19 cellular contexts compared by ENCODE assay signal in the genomic region with DNA sequence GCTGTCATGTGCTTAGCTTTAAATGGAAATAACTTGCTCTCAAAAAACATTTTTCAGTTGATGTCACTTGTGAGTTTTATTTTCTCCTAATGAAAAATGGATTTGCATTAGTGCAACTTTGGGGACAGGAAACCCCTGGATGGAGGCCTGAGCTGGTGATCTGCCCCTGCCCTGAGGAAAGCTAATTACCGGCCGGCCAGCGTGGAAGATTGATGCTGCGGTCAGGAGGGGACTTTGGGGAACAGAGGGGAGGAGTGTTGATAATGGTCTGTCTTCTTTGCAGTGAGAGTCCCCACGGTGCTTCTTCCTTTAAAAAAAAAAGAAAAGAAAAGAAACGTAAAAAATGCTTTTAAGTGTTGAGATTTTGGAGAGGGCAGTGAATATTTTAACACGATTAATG.
A peak's percentile ranks its signal among the peaks of the same experiment; 100 is the strongest.
DNase-seq lines count a peak whose midpoint lies in the region; ATAC-seq and TF ChIP-seq lines count a peak whose summit lies in the region.
"Had no signal": no experiment of that assay in that cellular context is flagged by ENCODE, and none has a peak within 500 bp of the region (broad histone marks: within the 10 kb centered on the region; RNA-seq: fewer than 3 reads in every experiment).

No MANE protein-coding gene starts in this region.

- peaks cover 37 to 60% of the 10 kb centered on the region in 2 donors for H3K4me1 ChIP-seq in ascending aorta
- peaks cover 20 to 97% (median 38%) of the 10 kb centered on the region in 3 donors for H3K4me1 ChIP-seq in gastroesophageal sphincter
- H3K4me1 ChIP-seq in neural progenitor cell = peaks cover 10% of the 10 kb centered on the region
- peaks cover 43% of the 10 kb centered on the region for H3K4me1 ChIP-seq in testis

- no peaks in the 10 kb centered on the region for H3K36me3 Mint-ChIP-seq in neural progenitor cell
- H3K36me3 Mint-ChIP-seq in osteocyte (ENCODE audit: unreplicated experiment) = no peaks in the 10 kb centered on the region

- H3K4me3 ChIP-seq in ascending aorta (no peak overlapping the region), gastroesophageal sphincter (no peak overlapping the region), neural progenitor cell (no peak overlapping the region), testis (no peak overlapping the region)

- no peaks in the 10 kb centered on the region for H3K9me3 ChIP-seq in ascending aorta
- H3K9me3 ChIP-seq in gastroesophageal sphincter = no peaks in the 10 kb centered on the region
- no peaks in the 10 kb centered on the region for H3K9me3 ChIP-seq in neural progenitor cell (ENCODE audit: low read depth)
- H3K9me3 ChIP-seq in testis = no peaks in the 10 kb centered on the region
- H3K9me3 ChIP-seq: SK-N-SH had no signal

- no peaks in the 10 kb centered on the region for H3K36me3 ChIP-seq in ascending aorta
- H3K36me3 ChIP-seq in gastroesophageal sphincter = no peaks in the 10 kb centered on the region
- no peaks in the 10 kb centered on the region for H3K36me3 ChIP-seq in neural progenitor cell
- H3K36me3 ChIP-seq in testis (ENCODE audit: low read depth, missing control alignments) = no peaks in the 10 kb centered on the region

- H3K4me1 Mint-ChIP-seq in neural progenitor cell = peaks cover 28% of the 10 kb centered on the region
- peaks cover 25% of the 10 kb centered on the region for H3K4me1 Mint-ChIP-seq in osteocyte (ENCODE audit: unreplicated experiment)

- H4K20me1 ChIP-seq in neural progenitor cell (ENCODE audit: low read depth) = no peaks in the 10 kb centered on the region

- H3K79me2 ChIP-seq in neural progenitor cell (ENCODE audit: low read depth) = no peaks in the 10 kb centered on the region

- H3K27me3 Mint-ChIP-seq in neural progenitor cell (ENCODE audit: insufficient read depth, low read depth) (peaks cover 7% of the 10 kb centered on the region), osteocyte (ENCODE audit: unreplicated experiment) (peaks cover 8% of the 10 kb centered on the region)

- H2AFZ ChIP-seq in neural progenitor cell (replicated peaks) = peak overlapping the region; percentile 9

- H3K9me3 Mint-ChIP-seq in neural progenitor cell (no peaks in the 10 kb centered on the region), osteocyte (ENCODE audit: unreplicated experiment) (no peaks in the 10 kb centered on the region)
- H3K9me3 Mint-ChIP-seq: activated naive CD4-positive, alpha-beta T cell treated with anti-CD3 and anti-CD28 coated beads for 36 hours; activated T-cell treated with anti-CD3 and anti-CD28 coated beads, Interleukin-2, amount 50 U/mL, for 24 hours; HFFc6 had no signal

- TF ChIP-seq POLR2A in gastroesophageal sphincter (IDR thresholded peaks at IDR 0.05) = no peak
- TF ChIP-seq POLR2A in testis (IDR thresholded peaks at IDR 0.05) = no peak

- intact Hi-C loops in ascending aorta (cut with DNase I) = loop anchor here (2.0 to 5.0 kb wide), 3 partner anchors 25 to 595 kb away; no protein-coding TSS in a partner anchor
- intact Hi-C loops in testis (cut with DNase I; ENCODE audit: low total_unique reads) = no loop called here

- H3K27ac ChIP-seq in ascending aorta (peak overlapping the region; percentile 89 to 93), gastroesophageal sphincter (peak overlapping the region; percentile 81 to 95 (median 92)), neural progenitor cell (peak overlapping the region; percentile 15), testis (peak overlapping the region; percentile 57 to 75)

- no peak for ATAC-seq in gastroesophageal sphincter

- H3K27ac Mint-ChIP-seq in neural progenitor cell (peak overlapping the region; percentile 72), osteocyte (ENCODE audit: unreplicated experiment) (no peak overlapping the region)
- H3K27ac Mint-ChIP-seq: activated naive CD4-positive, alpha-beta T cell treated with anti-CD3 and anti-CD28 coated beads for 36 hours; activated T-cell treated with anti-CD3 and anti-CD28 coated beads, Interleukin-2, amount 50 U/mL, for 24 hours; HFFc6 had no signal

- TF ChIP-seq CTCF in ascending aorta (IDR thresholded peaks at IDR 0.05) = no peak
- TF ChIP-seq CTCF in gastroesophageal sphincter (IDR thresholded peaks at IDR 0.05) = no peak
- TF ChIP-seq CTCF in neural progenitor cell (IDR thresholded peaks at IDR 0.05) = no peak
- TF ChIP-seq CTCF in testis (IDR thresholded peaks at IDR 0.05) = no peak
- TF ChIP-seq CTCF in osteocyte (IDR thresholded peaks at IDR 0.05) = no peak

- H3F3A ChIP-seq in neural progenitor cell (ENCODE audit: low read depth) = no peaks in the 10 kb centered on the region

- no peak overlapping the region for H3K4me2 ChIP-seq in neural progenitor cell
- H3K4me2 ChIP-seq: SK-N-SH had no signal

- no peak overlapping the region for H3K9ac ChIP-seq in neural progenitor cell
- H3K9ac ChIP-seq: SK-N-SH had no signal

- 2 to 35% methylated on average over 6 of the region's 7 CpGs for WGBS in gastroesophageal sphincter (ENCODE audit: low coverage in 1 of 2), 2 donors
- 46 to 48% methylated on average over 7 of the region's 7 CpGs for WGBS in testis, 2 donors

- H3K27me3 ChIP-seq in ascending aorta (no peaks in the 10 kb centered on the region), gastroesophageal sphincter (no peaks in the 10 kb centered on the region), neural progenitor cell (no peaks in the 10 kb centered on the region), testis (no peaks in the 10 kb centered on the region)

- H3K4me3 Mint-ChIP-seq in neural progenitor cell (peak overlapping the region; percentile 44), osteocyte (ENCODE audit: unreplicated experiment) (no peak overlapping the region)
- H3K4me3 Mint-ChIP-seq: activated naive CD4-positive, alpha-beta T cell treated with anti-CD3 and anti-CD28 coated beads for 36 hours; activated T-cell treated with anti-CD3 and anti-CD28 coated beads, Interleukin-2, amount 50 U/mL, for 24 hours; HFFc6 had no signal

- no peak for TF ChIP-seq EP300 in gastroesophageal sphincter (IDR thresholded peaks at IDR 0.05)

- DNase-seq in ascending aorta (ENCODE audit: low spot score in 2 of 2) (no peak), neural progenitor cell (ENCODE audit: low spot score) (no peak), testis (no peak), osteocyte (ENCODE audit: extremely low spot score, unreplicated experiment) (no peak), DMS53 treated with DMSO at 0.1 percent for 48 hours (lab: John Stamatoyannopoulos, UW; ENCODE audit: unreplicated experiment) (no peak), AG08396 (ENCODE audit: low spot score) (no peak)
- no peak for DNase-seq in activated CD4-positive, alpha-beta T cell treated with anti-CD3 and anti-CD28 coated beads, Interleukin-2, amount 50 U/mL, for 48 hours
- DNase-seq: activated naive CD4-positive, alpha-beta T cell treated with anti-CD3 and anti-CD28 coated beads for 36 hours; activated T-cell treated with anti-CD3 and anti-CD28 coated beads, Interleukin-2, amount 50 U/mL, for 24 hours; DMS 273 treated with DMSO at 0.1 percent for 48 hours; effector CD8-positive, alpha-beta T cell; HFFc6; Kasumi-1; NCI-H1092; NCI-H2081 treated with DMSO at 0.1 percent for 48 hours; NCI-H510A; SK-N-SH; T-helper 9 cell had no signal

Comparison
In these comparisons a context has a peak if more than half of its experiments do, and no peak if none do; other contexts are left out.
1. H3K27ac ChIP-seq: peak in every context shown above with its lines; median percentile 92 in gastroesophageal sphincter; 91 in ascending aorta; 66 in testis; 15 in neural progenitor cell.